ENCODE assay signal across 15 cellular contexts in the genomic region with DNA sequence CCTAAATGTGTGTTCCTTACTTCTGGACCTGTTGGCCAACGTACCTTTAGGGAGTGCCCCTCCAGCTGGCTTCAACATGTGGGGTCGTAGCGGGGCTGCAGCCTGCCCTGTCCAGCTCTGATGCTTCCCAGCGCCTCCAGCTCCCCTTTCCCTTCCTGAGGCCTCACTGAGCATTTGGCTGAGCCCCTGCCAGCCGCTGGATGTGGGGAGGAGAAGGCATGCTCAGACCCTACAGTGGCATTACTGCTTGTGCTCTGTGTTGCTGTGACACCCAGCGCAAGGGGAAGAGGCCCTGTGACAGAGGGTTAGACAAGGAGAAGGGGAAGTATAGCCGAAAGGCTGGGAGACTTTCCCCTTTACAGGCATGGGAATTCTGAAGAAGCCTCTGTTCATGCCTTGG.
DNase-seq lines count a peak whose midpoint lies in the region; ATAC-seq and TF ChIP-seq lines count a peak whose summit lies in the region.
"Had no signal": no experiment of that assay in that cellular context is flagged by ENCODE, and none has a peak within 500 bp of the region (broad histone marks: within the 10 kb centered on the region; RNA-seq: fewer than 3 reads in every experiment).

No MANE protein-coding gene starts in this region.

- no peak overlapping the region for H3K4me3 Mint-ChIP-seq in activated naive CD4-positive, alpha-beta T cell treated with anti-CD3 and anti-CD28 coated beads for 36 hours
- H3K4me3 Mint-ChIP-seq in activated T-helper 17 cell treated with anti-CD3 and anti-CD28 coated beads, Interleukin-2, amount 50 U/mL, for 72 hours: no peak overlapping the region
- no peak overlapping the region for H3K4me3 Mint-ChIP-seq in stimulated activated naive CD8-positive, alpha-beta T cell treated with anti-CD3 and anti-CD28 coated beads, Interleukin-15, amount 100 ng/mL, for 72 hours
- H3K4me3 Mint-ChIP-seq: nephron progenitor cell had no signal

- ATAC-seq in activated T-helper 17 cell treated with anti-CD3 and anti-CD28 coated beads, Interleukin-2, amount 50 U/mL, for 72 hours (replicated peaks): no peak
- ATAC-seq in stimulated activated naive CD8-positive, alpha-beta T cell treated with anti-CD3 and anti-CD28 coated beads, Interleukin-15, amount 100 ng/mL, for 72 hours: no peak
- ATAC-seq in GM18505 (IDR thresholded peaks at IDR 0.05; ENCODE audit: unreplicated experiment): no peak

- H3K27ac Mint-ChIP-seq in activated naive CD4-positive, alpha-beta T cell treated with anti-CD3 and anti-CD28 coated beads for 36 hours: peak overlapping the region; percentile 60
- peak overlapping the region; percentile 18 for H3K27ac Mint-ChIP-seq in activated T-helper 17 cell treated with anti-CD3 and anti-CD28 coated beads, Interleukin-2, amount 50 U/mL, for 72 hours
- peak overlapping the region; percentile 63 to 68 for H3K27ac Mint-ChIP-seq in stimulated activated naive CD8-positive, alpha-beta T cell treated with anti-CD3 and anti-CD28 coated beads, Interleukin-15, amount 100 ng/mL, for 72 hours
- H3K27ac Mint-ChIP-seq: nephron progenitor cell had no signal

- H3K9me3 Mint-ChIP-seq in activated naive CD4-positive, alpha-beta T cell treated with anti-CD3 and anti-CD28 coated beads for 36 hours: peaks cover 3% of the 10 kb centered on the region
- H3K9me3 Mint-ChIP-seq in activated T-helper 17 cell treated with anti-CD3 and anti-CD28 coated beads, Interleukin-2, amount 50 U/mL, for 72 hours: no peaks in the 10 kb centered on the region
- no peaks in the 10 kb centered on the region for H3K9me3 Mint-ChIP-seq in stimulated activated naive CD8-positive, alpha-beta T cell treated with anti-CD3 and anti-CD28 coated beads, Interleukin-15, amount 100 ng/mL, for 72 hours

- CTCF ChIA-PET in activated naive CD4-positive, alpha-beta T cell treated with anti-CD3 and anti-CD28 coated beads for 36 hours (lab: Charles Lee): interaction anchor here (1.1 kb wide), 1 partner anchor 370 kb away, joined by 4 read pairs; no protein-coding TSS in a partner anchor

- H3K27ac ChIP-seq in caudate nucleus (ENCODE audit: low read depth, low read length): no peak overlapping the region

- no peak for TF ChIP-seq POLR2A in GM18505 (IDR thresholded peaks at IDR 0.05; ENCODE audit: borderline replicate concordance, extremely low read depth, insufficient read depth, insufficient read length)

- intact Hi-C loops in activated naive CD4-positive, alpha-beta T cell treated with anti-CD3 and anti-CD28 coated beads for 36 hours (cut with micrococcal nuclease): loop anchor here (10.0 kb wide), 1 partner anchor 1808 kb away; no protein-coding TSS in a partner anchor

- H3K4me1 Mint-ChIP-seq in activated naive CD4-positive, alpha-beta T cell treated with anti-CD3 and anti-CD28 coated beads for 36 hours (ENCODE audit: low read depth): peaks cover 81% of the 10 kb centered on the region
- peaks cover 60% of the 10 kb centered on the region for H3K4me1 Mint-ChIP-seq in activated T-helper 17 cell treated with anti-CD3 and anti-CD28 coated beads, Interleukin-2, amount 50 U/mL, for 72 hours
- peaks cover 90% of the 10 kb centered on the region for H3K4me1 Mint-ChIP-seq in stimulated activated naive CD8-positive, alpha-beta T cell treated with anti-CD3 and anti-CD28 coated beads, Interleukin-15, amount 100 ng/mL, for 72 hours

- no peaks in the 10 kb centered on the region for H3K27me3 Mint-ChIP-seq in activated naive CD4-positive, alpha-beta T cell treated with anti-CD3 and anti-CD28 coated beads for 36 hours (ENCODE audit: low read depth)
- H3K27me3 Mint-ChIP-seq in activated T-helper 17 cell treated with anti-CD3 and anti-CD28 coated beads, Interleukin-2, amount 50 U/mL, for 72 hours: no peaks in the 10 kb centered on the region
- no peaks in the 10 kb centered on the region for H3K27me3 Mint-ChIP-seq in stimulated activated naive CD8-positive, alpha-beta T cell treated with anti-CD3 and anti-CD28 coated beads, Interleukin-15, amount 100 ng/mL, for 72 hours

- DNase-seq in activated naive CD4-positive, alpha-beta T cell treated with anti-CD3 and anti-CD28 coated beads for 36 hours: no peak
- no peak for DNase-seq in activated naive CD4-positive, alpha-beta T cell treated with Interleukin-2 at 50 U/mL for 16 hours
- DNase-seq in islet precursor cell (peak; percentile 50), caudate nucleus (lab: John Stamatoyannopoulos, UW) (no peak)
- DNase-seq in stimulated activated naive CD8-positive, alpha-beta T cell treated with anti-CD3 and anti-CD28 coated beads, Interleukin-15, amount 100 ng/mL, for 72 hours: no peak
- DNase-seq in stimulated activated CD4-positive, alpha-beta T cell treated with anti-CD3 and anti-CD28 coated beads, Interleukin-4, amount 100 ng/mL, for 1 hour: no peak
- DNase-seq: anterior cingulate cortex, dermis blood vessel endothelial cell, DMS79, hypothalamus, NCI-H1092, nephron progenitor cell, sigmoid colon had no signal

- H3K36me3 Mint-ChIP-seq in activated naive CD4-positive, alpha-beta T cell treated with anti-CD3 and anti-CD28 coated beads for 36 hours (ENCODE audit: low read depth): peaks cover 45% of the 10 kb centered on the region
- H3K36me3 Mint-ChIP-seq in activated T-helper 17 cell treated with anti-CD3 and anti-CD28 coated beads, Interleukin-2, amount 50 U/mL, for 72 hours (ENCODE audit: low read depth): peaks cover 98% of the 10 kb centered on the region
